24 cellular contexts compared by ENCODE assay signal in genomic region chr7:2398506-2398905, GRCh38. TPM values are rescaled to one million over a fixed set of nuclear protein-coding genes. Genes with fewer than 3 reads are reported as not detected.
DNase-seq lines count a peak whose midpoint lies in the region; ATAC-seq and TF ChIP-seq lines count a peak whose summit lies in the region.
"Had no signal": no experiment of that assay in that cellular context is flagged by ENCODE, and none has a peak within 500 bp of the region (broad histone marks: within the 10 kb centered on the region; RNA-seq: fewer than 3 reads in every experiment).

No MANE protein-coding gene starts in this region.

- H2AFZ ChIP-seq in osteoblast (ENCODE audit: low read length), result no peak overlapping the region
- H2AFZ ChIP-seq: GM23248 had no signal

- peaks cover 3% of the 10 kb centered on the region for H3K36me3 Mint-ChIP-seq in T-helper 1 cell treated with Interleukin-12 subunit alpha and Interleukin-12 subunit beta and Interleukin-4 antibody, amounts not matched to agents 30 μg/mL and 1 μg/mL, for 36 hours (ENCODE audit: low read depth)

- no peaks in the 10 kb centered on the region for H3K36me3 ChIP-seq in BLaER1 treated with 17β-estradiol and CSF1 and Interleukin-3, amounts not matched to agents 10 nM and 100 nM
- no peaks in the 10 kb centered on the region for H3K36me3 ChIP-seq in osteoblast (ENCODE audit: insufficient read depth, low read length)
- H3K36me3 ChIP-seq: HAP-1 had no signal

- H3K27ac Mint-ChIP-seq in T-helper 1 cell treated with Interleukin-12 subunit alpha and Interleukin-12 subunit beta and Interleukin-4 antibody, amounts not matched to agents 30 μg/mL and 1 μg/mL, for 36 hours, result peak overlapping the region; percentile 31

- H3K9ac ChIP-seq in BLaER1 treated with 17β-estradiol and CSF1 and Interleukin-3, amounts not matched to agents 10 nM and 100 nM, result peak overlapping the region in 8 of 11 experiments; percentile 76 to 97 (median 81); a peak in 13 of 22 replicates
- H3K9ac ChIP-seq: GM23248 had no signal

- H3K4me3 Mint-ChIP-seq in T-helper 1 cell treated with Interleukin-12 subunit alpha and Interleukin-12 subunit beta and Interleukin-4 antibody, amounts not matched to agents 30 μg/mL and 1 μg/mL, for 36 hours, result no peak overlapping the region

- DNase-seq in T-helper 1 cell, result no peak
- DNase-seq in osteoblast (ENCODE audit: insufficient read length, low spot score, missing footprints), result peak; percentile 44
- DNase-seq in Right ventricle myocardium inferior (ENCODE audit: missing footprints), result no peak
- DNase-seq in OCI-M2 (lab: John Stamatoyannopoulos, UW; ENCODE audit: unreplicated experiment), result no peak
- no peak for DNase-seq in NCI-H2029 treated with DMSO at 0.1 percent for 48 hours (lab: John Stamatoyannopoulos, UW)
- DNase-seq: ACHN; Calu3; CD8-positive, alpha-beta memory T cell; DMS153; GM23248; MV-4-11; NCI-H1105 treated with DMSO at 0.1 percent for 48 hours; NCI-H1694; NCI-H2081 treated with DMSO at 0.1 percent for 48 hours; NCI-H510A treated with DMSO at 0.1 percent for 48 hours; NCI-H748 treated with DMSO at 0.1 percent for 48 hours; NK-92 treated with Interleukin-12 subunit alpha and Interleukin-12 subunit beta, amount 100 ng/mL, for 24 hours had no signal

- intact Hi-C loops in Right ventricle myocardium inferior (cut with DNase I), result no loop called here

- no peaks in the 10 kb centered on the region for H3K27me3 Mint-ChIP-seq in T-helper 1 cell treated with Interleukin-12 subunit alpha and Interleukin-12 subunit beta and Interleukin-4 antibody, amounts not matched to agents 30 μg/mL and 1 μg/mL, for 36 hours (ENCODE audit: low read depth)

- no peaks in the 10 kb centered on the region for H3K27me3 ChIP-seq in BLaER1 treated with 17β-estradiol and CSF1 and Interleukin-3, amounts not matched to agents 10 nM and 100 nM
- H3K27me3 ChIP-seq in osteoblast (ENCODE audit: insufficient read depth, low read length), result no peaks in the 10 kb centered on the region
- H3K27me3 ChIP-seq: SJSA1 had no signal

- peaks cover 18% of the 10 kb centered on the region for H3K4me1 Mint-ChIP-seq in T-helper 1 cell treated with Interleukin-12 subunit alpha and Interleukin-12 subunit beta and Interleukin-4 antibody, amounts not matched to agents 30 μg/mL and 1 μg/mL, for 36 hours (ENCODE audit: low read depth)

- peak overlapping the region; percentile 62 to 89 (median 78); a peak in 21 of 22 replicates for H3K4me2 ChIP-seq in BLaER1 treated with 17β-estradiol and CSF1 and Interleukin-3, amounts not matched to agents 10 nM and 100 nM
- no peak overlapping the region for H3K4me2 ChIP-seq in osteoblast (ENCODE audit: insufficient read depth, low read length)

- H3K4me1 ChIP-seq in BLaER1 treated with 17β-estradiol and CSF1 and Interleukin-3, amounts not matched to agents 10 nM and 100 nM, result peaks cover 59 to 91% (median 84%) of the 10 kb centered on the region in 10 experiments
- H3K4me1 ChIP-seq in osteoblast (ENCODE audit: insufficient read depth, low read length), result peaks cover 14% of the 10 kb centered on the region

- no peaks in the 10 kb centered on the region for H3K79me2 ChIP-seq in osteoblast (ENCODE audit: insufficient read depth, low read length)

- peaks cover 0 to under 1% (median 0%) of the 10 kb centered on the region in 11 experiments; a peak in 1 of 22 replicates for H4K20me1 ChIP-seq in BLaER1 treated with 17β-estradiol and CSF1 and Interleukin-3, amounts not matched to agents 10 nM and 100 nM
- H4K20me1 ChIP-seq in osteoblast (ENCODE audit: insufficient read depth, low read length), result no peaks in the 10 kb centered on the region

- peak overlapping the region in 9 of 11 experiments; percentile 82 to 97 (median 92); a peak in 17 of 22 replicates for H3K27ac ChIP-seq in BLaER1 treated with 17β-estradiol and CSF1 and Interleukin-3, amounts not matched to agents 10 nM and 100 nM
- H3K27ac ChIP-seq in VCaP (peak overlapping the region; percentile 87; the same call in 1 of the 2 replicates), osteoblast (ENCODE audit: low read depth, low read length) (no peak overlapping the region)
- H3K27ac ChIP-seq: 22Rv1, GM23248, SJSA1 had no signal

- TF ChIP-seq CTCF in VCaP (conservative IDR thresholded peaks at IDR 0.05) (no peak), osteoblast (IDR thresholded peaks at IDR 0.05; ENCODE audit: extremely low read depth, low read depth, low read length) (no peak)

- peaks cover 0 to 12% (median 5%) of the 10 kb centered on the region in 11 experiments; a peak in 8 of 22 replicates for H3K9me3 ChIP-seq in BLaER1 treated with 17β-estradiol and CSF1 and Interleukin-3, amounts not matched to agents 10 nM and 100 nM (replicated peaks in 1 of 11)
- H3K9me3 ChIP-seq in osteoblast (ENCODE audit: low read depth, low read length), result no peaks in the 10 kb centered on the region
- H3K9me3 ChIP-seq: HAP-1, SJSA1 had no signal

- ATAC-seq in Right ventricle myocardium inferior, result no peak
- ATAC-seq: Panc1 had no signal

- H3K4me3 ChIP-seq in BLaER1 treated with 17β-estradiol and CSF1 and Interleukin-3, amounts not matched to agents 10 nM and 100 nM, result no peak overlapping the region
- H3K4me3 ChIP-seq in osteoblast (ENCODE audit: insufficient read depth, low read length), result no peak overlapping the region
- H3K4me3 ChIP-seq: GM23248, HAP-1, SJSA1 had no signal

- H3K9me3 Mint-ChIP-seq in T-helper 1 cell treated with Interleukin-12 subunit alpha and Interleukin-12 subunit beta and Interleukin-4 antibody, amounts not matched to agents 30 μg/mL and 1 μg/mL, for 36 hours, result no peaks in the 10 kb centered on the region
- H3K9me3 Mint-ChIP-seq: CD8-positive, alpha-beta memory T cell had no signal

RNA-seq across cellular contexts. Expression of gene CHST12, which starts 4.9 kb away (rescaled TPM):
- total RNA-seq in osteoblast, result 3.8 and 4.0 TPM in 2 replicates
- 13.5 TPM for total RNA-seq in Right ventricle myocardium inferior

RNA-seq across cellular contexts. Expression of gene EIF3B, which starts 43.9 kb away (rescaled TPM):
- 151 and 176 TPM in 2 replicates for total RNA-seq in osteoblast
- 68.1 TPM for total RNA-seq in Right ventricle myocardium inferior
